ENCODE assay signal across 1 cellular context in genomic region chr6:73640179-73640750, GRCh38.
TF ChIP-seq lines count a peak whose summit lies in the region.

No MANE protein-coding gene starts in this region.

TF ChIP-seq in IMR-90, 13 proteins besides CTCF, POLR2A, EP300 and RAD21:
- TF ChIP-seq RFX5 (IDR thresholded peaks at IDR 0.05; ENCODE audit: low read depth, low read length) (no peak), NFE2L2 (IDR thresholded peaks at IDR 0.05; ENCODE audit: low read depth, low read length) (no peak), CEBPB (IDR thresholded peaks at IDR 0.05; ENCODE audit: low read depth, low read length) (no peak), FOS (IDR thresholded peaks at IDR 0.05; ENCODE audit: low read depth, low read length) (no peak), SMC3 (IDR thresholded peaks at IDR 0.05; ENCODE audit: low read depth, low read length) (no peak), MAZ (IDR thresholded peaks at IDR 0.05; ENCODE audit: borderline replicate concordance, low read depth, low read length) (no peak), MXI1 (IDR thresholded peaks at IDR 0.05; ENCODE audit: borderline replicate concordance, low read depth, low read length) (no peak), BHLHE40 (IDR thresholded peaks at IDR 0.05; ENCODE audit: low read depth, low read length) (no peak), RCOR1 (IDR thresholded peaks at IDR 0.05; ENCODE audit: insufficient replicate concordance, low read length) (no peak), CHD1 (IDR thresholded peaks at IDR 0.05; ENCODE audit: low read depth, low read length) (no peak), MAFK (IDR thresholded peaks at IDR 0.05; ENCODE audit: low read depth, low read length) (no peak)
- TF ChIP-seq, protein P1, sequence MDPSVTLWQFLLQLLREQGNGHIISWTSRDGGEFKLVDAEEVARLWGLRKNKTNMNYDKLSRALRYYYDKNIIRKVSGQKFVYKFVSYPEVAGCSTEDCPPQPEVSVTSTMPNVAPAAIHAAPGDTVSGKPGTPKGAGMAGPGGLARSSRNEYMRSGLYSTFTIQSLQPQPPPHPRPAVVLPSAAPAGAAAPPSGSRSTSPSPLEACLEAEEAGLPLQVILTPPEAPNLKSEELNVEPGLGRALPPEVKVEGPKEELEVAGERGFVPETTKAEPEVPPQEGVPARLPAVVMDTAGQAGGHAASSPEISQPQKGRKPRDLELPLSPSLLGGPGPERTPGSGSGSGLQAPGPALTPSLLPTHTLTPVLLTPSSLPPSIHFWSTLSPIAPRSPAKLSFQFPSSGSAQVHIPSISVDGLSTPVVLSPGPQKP (IDR thresholded peaks at IDR 0.05; ENCODE audit: borderline replicate concordance, low read depth, low read length): no peak
- TF ChIP-seq, protein P2, sequence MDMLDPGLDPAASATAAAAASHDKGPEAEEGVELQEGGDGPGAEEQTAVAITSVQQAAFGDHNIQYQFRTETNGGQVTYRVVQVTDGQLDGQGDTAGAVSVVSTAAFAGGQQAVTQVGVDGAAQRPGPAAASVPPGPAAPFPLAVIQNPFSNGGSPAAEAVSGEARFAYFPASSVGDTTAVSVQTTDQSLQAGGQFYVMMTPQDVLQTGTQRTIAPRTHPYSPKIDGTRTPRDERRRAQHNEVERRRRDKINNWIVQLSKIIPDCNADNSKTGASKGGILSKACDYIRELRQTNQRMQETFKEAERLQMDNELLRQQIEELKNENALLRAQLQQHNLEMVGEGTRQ (IDR thresholded peaks at IDR 0.05; ENCODE audit: low read depth, low read length): no peak
TF ChIP-seq in IMR-90: peak in this region for 0.
